Comparison of ENCODE assay signal across 24 cellular contexts in genomic region chr22:25358421-25359170, GRCh38.
DNase-seq lines count a peak whose midpoint lies in the region; ATAC-seq and TF ChIP-seq lines count a peak whose summit lies in the region.
"Had no signal": no experiment of that assay in that cellular context is flagged by ENCODE, and none has a peak within 500 bp of the region (broad histone marks: within the 10 kb centered on the region; RNA-seq: fewer than 3 reads in every experiment).

No MANE protein-coding gene starts in this region.

- no peak overlapping the region for H3K18ac ChIP-seq in neuronal stem cell (ENCODE audit: low read length)

- intact Hi-C loops in activated T-helper 1 cell treated with anti-CD3 and anti-CD28 coated beads, Interleukin-12 subunit alpha, Interleukin-12 subunit beta, Interleukin-2, Interleukin-4 antibody, amounts not matched to agents 30 ng/mL and 10 ng/mL and 1 ng/mL, durations not matched to agents 14 hours and 24 hours and 36 hours (cut with micrococcal nuclease): no loop called here

- no peak overlapping the region for H2AFZ ChIP-seq in neuronal stem cell (ENCODE audit: low read length)
- H2AFZ ChIP-seq: PC-9 had no signal

- H2BK15ac ChIP-seq in neuronal stem cell (ENCODE audit: low read length): no peak overlapping the region

- H3K79me1 ChIP-seq in neuronal stem cell (ENCODE audit: low read depth, low read length): peaks cover 2% of the 10 kb centered on the region

- no peaks in the 10 kb centered on the region for H3K27me3 Mint-ChIP-seq in activated T-cell treated with anti-CD3 and anti-CD28 coated beads, Interleukin-2, amount 50 U/mL, for 24 hours
- H3K27me3 Mint-ChIP-seq in activated T-cell treated with anti-CD3 and anti-CD28 coated beads, Interleukin-2, amount 50 U/mL, for 4 hours (ENCODE audit: low read depth): no peaks in the 10 kb centered on the region
- H3K27me3 Mint-ChIP-seq in glutamatergic neuron (ENCODE audit: unreplicated experiment): peaks cover 12% of the 10 kb centered on the region
- no peaks in the 10 kb centered on the region for H3K27me3 Mint-ChIP-seq in activated T-helper 1 cell treated with anti-CD3 and anti-CD28 coated beads, Interleukin-12 subunit alpha, Interleukin-12 subunit beta, Interleukin-2, Interleukin-4 antibody, amounts not matched to agents 30 ng/mL and 10 ng/mL and 1 ng/mL, durations not matched to agents 14 hours and 24 hours and 36 hours (ENCODE audit: insufficient read depth)
- H3K27me3 Mint-ChIP-seq: CD8-positive, alpha-beta memory T cell had no signal

- H3K9me3 ChIP-seq in neuronal stem cell (replicated peaks in 1 of 2; ENCODE audit: control insufficient read depth in 2 of 2, insufficient read depth in 1 of 2, low read depth in 1 of 2, low read length in 2 of 2) (no peaks in the 10 kb centered on the region), suprapubic skin (no peaks in the 10 kb centered on the region)

- TF ChIP-seq CTCF in glutamatergic neuron (IDR thresholded peaks at IDR 0.05; ENCODE audit: partially characterized antibody, unreplicated experiment) (no peak), suprapubic skin (IDR thresholded peaks at IDR 0.05) (no peak)

- H3K27me3 ChIP-seq in neuronal stem cell (ENCODE audit: control insufficient read depth in 3 of 3, insufficient read depth in 3 of 3, low read depth in 1 of 3, low read length in 3 of 3) (no peaks in the 10 kb centered on the region), suprapubic skin (no peaks in the 10 kb centered on the region)

- H3K27ac ChIP-seq in neuronal stem cell (replicated peaks; ENCODE audit: low read length): no peak overlapping the region
- no peak overlapping the region for H3K27ac ChIP-seq in suprapubic skin
- H3K27ac ChIP-seq: C4-2B, KMS-11, PC-9 had no signal

- no peak overlapping the region for H4K91ac ChIP-seq in neuronal stem cell (ENCODE audit: low read depth, low read length, poor library complexity)

- H3K27ac Mint-ChIP-seq in activated T-cell treated with anti-CD3 and anti-CD28 coated beads, Interleukin-2, amount 50 U/mL, for 24 hours: no peak overlapping the region
- no peak overlapping the region for H3K27ac Mint-ChIP-seq in glutamatergic neuron (ENCODE audit: unreplicated experiment)
- H3K27ac Mint-ChIP-seq in activated T-helper 1 cell treated with anti-CD3 and anti-CD28 coated beads, Interleukin-12 subunit alpha, Interleukin-12 subunit beta, Interleukin-2, Interleukin-4 antibody, amounts not matched to agents 30 ng/mL and 10 ng/mL and 1 ng/mL, durations not matched to agents 14 hours and 24 hours and 36 hours: no peak overlapping the region

- WGBS in neuronal stem cell (ENCODE audit: extremely low coverage in 2 of 2, insufficient read length in 2 of 2, insufficient replicate concordance in 1 of 2), 2 donors: no CpG with 5 or more reads among the region's 15 CpGs
- WGBS in suprapubic skin: 93% methylated on average over 7 of the region's 15 CpGs

- H3K4me1 Mint-ChIP-seq in activated T-cell treated with anti-CD3 and anti-CD28 coated beads, Interleukin-2, amount 50 U/mL, for 24 hours (ENCODE audit: low read depth): no peaks in the 10 kb centered on the region
- no peaks in the 10 kb centered on the region for H3K4me1 Mint-ChIP-seq in activated T-cell treated with anti-CD3 and anti-CD28 coated beads, Interleukin-2, amount 50 U/mL, for 4 hours (ENCODE audit: low read depth)
- H3K4me1 Mint-ChIP-seq in glutamatergic neuron (ENCODE audit: low read depth, unreplicated experiment): no peaks in the 10 kb centered on the region
- H3K4me1 Mint-ChIP-seq in activated T-helper 1 cell treated with anti-CD3 and anti-CD28 coated beads, Interleukin-12 subunit alpha, Interleukin-12 subunit beta, Interleukin-2, Interleukin-4 antibody, amounts not matched to agents 30 ng/mL and 10 ng/mL and 1 ng/mL, durations not matched to agents 14 hours and 24 hours and 36 hours (ENCODE audit: low read depth): peaks cover 5% of the 10 kb centered on the region

- H3K23ac ChIP-seq in neuronal stem cell (ENCODE audit: low read depth, low read length, poor library complexity): peak overlapping the region; percentile 31

- H2AK5ac ChIP-seq in neuronal stem cell (ENCODE audit: low read depth, low read length): no peak overlapping the region

- no peak overlapping the region for H3K9ac ChIP-seq in neuronal stem cell (ENCODE audit: low read depth, low read length, poor library complexity)
- H3K9ac ChIP-seq: KMS-11 had no signal

- TF ChIP-seq EP300 in suprapubic skin (IDR thresholded peaks at IDR 0.05): no peak

- H3K36me3 ChIP-seq in neuronal stem cell (replicated peaks in 1 of 2; ENCODE audit: control insufficient read depth in 2 of 2, insufficient read depth in 2 of 2, low read length in 2 of 2) (peaks cover 12 to 25% of the 10 kb centered on the region in 2 donors), suprapubic skin (peaks cover 53% of the 10 kb centered on the region)

- H4K8ac ChIP-seq in neuronal stem cell (ENCODE audit: low read depth, low read length): no peak overlapping the region

- H3K36me3 Mint-ChIP-seq in activated T-cell treated with anti-CD3 and anti-CD28 coated beads, Interleukin-2, amount 50 U/mL, for 24 hours (ENCODE audit: low read depth): peaks cover 73% of the 10 kb centered on the region
- H3K36me3 Mint-ChIP-seq in activated T-cell treated with anti-CD3 and anti-CD28 coated beads, Interleukin-2, amount 50 U/mL, for 4 hours (ENCODE audit: insufficient read depth): peaks cover 27% of the 10 kb centered on the region
- no peaks in the 10 kb centered on the region for H3K36me3 Mint-ChIP-seq in glutamatergic neuron (ENCODE audit: unreplicated experiment)
- H3K36me3 Mint-ChIP-seq in activated T-helper 1 cell treated with anti-CD3 and anti-CD28 coated beads, Interleukin-12 subunit alpha, Interleukin-12 subunit beta, Interleukin-2, Interleukin-4 antibody, amounts not matched to agents 30 ng/mL and 10 ng/mL and 1 ng/mL, durations not matched to agents 14 hours and 24 hours and 36 hours (ENCODE audit: low read depth): peaks cover 4% of the 10 kb centered on the region

- H3K9me3 Mint-ChIP-seq in activated T-cell treated with anti-CD3 and anti-CD28 coated beads, Interleukin-2, amount 50 U/mL, for 24 hours: no peaks in the 10 kb centered on the region
- no peaks in the 10 kb centered on the region for H3K9me3 Mint-ChIP-seq in activated T-cell treated with anti-CD3 and anti-CD28 coated beads, Interleukin-2, amount 50 U/mL, for 4 hours
- peaks cover 3% of the 10 kb centered on the region for H3K9me3 Mint-ChIP-seq in glutamatergic neuron (ENCODE audit: unreplicated experiment)
- no peaks in the 10 kb centered on the region for H3K9me3 Mint-ChIP-seq in activated T-helper 1 cell treated with anti-CD3 and anti-CD28 coated beads, Interleukin-12 subunit alpha, Interleukin-12 subunit beta, Interleukin-2, Interleukin-4 antibody, amounts not matched to agents 30 ng/mL and 10 ng/mL and 1 ng/mL, durations not matched to agents 14 hours and 24 hours and 36 hours
- H3K9me3 Mint-ChIP-seq: CD8-positive, alpha-beta memory T cell had no signal

- no peak overlapping the region for H3K4ac ChIP-seq in neuronal stem cell (ENCODE audit: low read length)

- no peak overlapping the region for H3K4me3 ChIP-seq in neuronal stem cell (ENCODE audit: low read length in 2 of 2)
- H3K4me3 ChIP-seq in suprapubic skin: no peak overlapping the region
- H3K4me3 ChIP-seq: PC-9 had no signal

- H3K4me2 ChIP-seq in neuronal stem cell (ENCODE audit: insufficient read depth, low read length, poor library complexity, severe bottlenecking): no peak overlapping the region
- H3K4me2 ChIP-seq: KMS-11, PC-9 had no signal

- DNase-seq in activated T-cell treated with anti-CD3 and anti-CD28 coated beads, Interleukin-2, amount 50 U/mL, for 24 hours: peak; percentile 21
- no peak for DNase-seq in activated T-cell treated with anti-CD3 and anti-CD28 coated beads, Interleukin-2, amount 50 U/mL, for 4 hours
- DNase-seq in glutamatergic neuron: peak; percentile 28
- no peak for DNase-seq in neuronal stem cell (ENCODE audit: low spot score)
- peak; percentile 59 to 65 for DNase-seq in suprapubic skin (ENCODE audit: low spot score in 2 of 2)
- DNase-seq in stimulated activated naive CD8-positive, alpha-beta T cell treated with anti-CD3 and anti-CD28 coated beads, Interleukin-15, Interleukin-2, amounts not matched to agents 100 U/mL and 50 U/mL, for 24 hours: no peak
- no peak for DNase-seq in activated CD4-positive, alpha-beta T cell treated with anti-CD3 and anti-CD28 coated beads, Interleukin-2, amount 50 U/mL, for 1 hour
- no peak for DNase-seq in activated T-helper 1 cell treated with anti-CD3 and anti-CD28 coated beads, Interleukin-12 subunit alpha, Interleukin-12 subunit beta, Interleukin-2, Interleukin-4 antibody, amounts not matched to agents 30 ng/mL and 10 ng/mL and 1 ng/mL, durations not matched to agents 14 hours and 24 hours and 36 hours (ENCODE audit: low spot score)
- DNase-seq: 8988T; Calu3; CD8-positive, alpha-beta memory T cell; DMS153; IMR-90; NCI-H1105; NCI-H146; NCI-H2029; NCI-H2227 treated with DMSO at 0.1 percent for 48 hours; NCI-H510A treated with DMSO at 0.1 percent for 48 hours; NCI-H748 treated with DMSO at 0.1 percent for 48 hours; PC-9; RPMI8226; SHP77 treated with DMSO at 0.1 percent for 48 hours had no signal

- H3K4me1 ChIP-seq in neuronal stem cell (ENCODE audit: control insufficient read depth in 2 of 2, insufficient read depth in 1 of 2, low read depth in 1 of 2, low read length in 2 of 2) (no peaks in the 10 kb centered on the region), suprapubic skin (peaks cover 5% of the 10 kb centered on the region)

- H3K14ac ChIP-seq in neuronal stem cell (ENCODE audit: low read length): no peak overlapping the region

- TF ChIP-seq POLR2A in suprapubic skin (IDR thresholded peaks at IDR 0.05): no peak

- H2BK5ac ChIP-seq in neuronal stem cell (ENCODE audit: low read length): no peak overlapping the region

- H3K4me3 Mint-ChIP-seq in activated T-cell treated with anti-CD3 and anti-CD28 coated beads, Interleukin-2, amount 50 U/mL, for 24 hours: no peak overlapping the region
- no peak overlapping the region for H3K4me3 Mint-ChIP-seq in activated T-cell treated with anti-CD3 and anti-CD28 coated beads, Interleukin-2, amount 50 U/mL, for 4 hours
- H3K4me3 Mint-ChIP-seq in glutamatergic neuron (ENCODE audit: unreplicated experiment): no peak overlapping the region
- H3K4me3 Mint-ChIP-seq in activated T-helper 1 cell treated with anti-CD3 and anti-CD28 coated beads, Interleukin-12 subunit alpha, Interleukin-12 subunit beta, Interleukin-2, Interleukin-4 antibody, amounts not matched to agents 30 ng/mL and 10 ng/mL and 1 ng/mL, durations not matched to agents 14 hours and 24 hours and 36 hours: no peak overlapping the region

- no peak overlapping the region for H2BK12ac ChIP-seq in neuronal stem cell (ENCODE audit: low read length)

- no peak for ATAC-seq in activated T-cell treated with anti-CD3 and anti-CD28 coated beads, Interleukin-2, amount 50 U/mL, for 4 hours
- no peak for ATAC-seq in stimulated activated naive CD8-positive, alpha-beta T cell treated with anti-CD3 and anti-CD28 coated beads, Interleukin-15, Interleukin-2, amounts not matched to agents 100 U/mL and 50 U/mL, for 24 hours

- H2BK120ac ChIP-seq in neuronal stem cell (ENCODE audit: low read depth, low read length): no peak overlapping the region

Comparison
In these comparisons a context has a peak if more than half of its experiments do, and no peak if none do; other contexts are left out.
1. DNase-seq: peak in activated T-cell treated with anti-CD3 and anti-CD28 coated beads, Interleukin-2, amount 50 U/mL, for 24 hours (single experiment), glutamatergic neuron (single experiment) and suprapubic skin (2 of 2); none in activated T-cell treated with anti-CD3 and anti-CD28 coated beads, Interleukin-2, amount 50 U/mL, for 4 hours (single experiment), neuronal stem cell (single experiment), stimulated activated naive CD8-positive, alpha-beta T cell treated with anti-CD3 and anti-CD28 coated beads, Interleukin-15, Interleukin-2, amounts not matched to agents 100 U/mL and 50 U/mL, for 24 hours (single experiment), activated CD4-positive, alpha-beta T cell treated with anti-CD3 and anti-CD28 coated beads, Interleukin-2, amount 50 U/mL, for 1 hour (single experiment) and activated T-helper 1 cell treated with anti-CD3 and anti-CD28 coated beads, Interleukin-12 subunit alpha, Interleukin-12 subunit beta, Interleukin-2, Interleukin-4 antibody, amounts not matched to agents 30 ng/mL and 10 ng/mL and 1 ng/mL, durations not matched to agents 14 hours and 24 hours and 36 hours (single experiment).